In genomic region chr16:636206-637080, GRCh38 we compare ENCODE assay signal across 8 cellular contexts. TPM values are rescaled to one million over a fixed set of nuclear protein-coding genes. Genes with fewer than 3 reads are reported as not detected.
A peak's percentile ranks its signal among the peaks of the same experiment; 100 is the strongest.
DNase-seq lines count a peak whose midpoint lies in the region; ATAC-seq, FAIRE-seq and TF ChIP-seq lines count a peak whose summit lies in the region.

METTL26 (minus strand) TSS chr16:636305; CDS start chr16:636290, 15 bp downstream.

- CTCF ChIA-PET in endothelial cell of umbilical vein (lab: Charles Lee), result interaction anchor here (0.6 to 1.7 kb wide), 11 partner anchors 9 to 60 kb away, joined by 3 to 8 read pairs (median 4); partner anchors contain the start of genes RAB40C and RHBDL1

- H4K20me1 ChIP-seq in OCI-LY3 (ENCODE audit: insufficient read depth, low read length), result peaks cover 10% of the 10 kb centered on the region; the same call in 1 of the 2 replicates
- no peaks in the 10 kb centered on the region for H4K20me1 ChIP-seq in endothelial cell of umbilical vein (replicated peaks; ENCODE audit: control insufficient read depth, extremely low read depth, insufficient read depth, low read length)

- TSS peak; percentile 86 for BruUV-seq in endothelial cell of umbilical vein (replicated peaks; lab: Mats Ljungman, UMichigan)

- no peaks in the 10 kb centered on the region for H3K9me1 ChIP-seq in endothelial cell of umbilical vein (replicated peaks; ENCODE audit: control insufficient read depth, extremely low read depth, insufficient read depth, low read length)

- H3K27ac ChIP-seq in OCI-LY3 (ENCODE audit: low read length) (peak within 1 kb of the TSS; percentile 89), endothelial cell of umbilical vein (ENCODE audit: insufficient read depth, low read depth, low read length) (peak within 1 kb of the TSS; percentile 68)

- FAIRE-seq in endothelial cell of umbilical vein (lab: Jason Lieb, UNC), result peak; percentile 96

- H3K79me2 ChIP-seq in OCI-LY3 (ENCODE audit: low read length) (peaks cover 16% of the 10 kb centered on the region), endothelial cell of umbilical vein (ENCODE audit: control insufficient read depth, insufficient read depth, low read length) (peaks cover 8% of the 10 kb centered on the region)

- H3K36me3 ChIP-seq in OCI-LY3 (replicated peaks; ENCODE audit: low read depth, low read length) (peaks cover 12% of the 10 kb centered on the region), endothelial cell of umbilical vein (ENCODE audit: control insufficient read depth in 2 of 2, extremely low read depth in 1 of 2, insufficient read depth in 2 of 2, low read length in 2 of 2) (no peaks in the 10 kb centered on the region)

- H3K4me2 ChIP-seq in OCI-LY3 (ENCODE audit: low read length), result peak within 1 kb of the TSS; percentile 91
- peak within 1 kb of the TSS; percentile 53 for H3K4me2 ChIP-seq in endothelial cell of umbilical vein (ENCODE audit: insufficient read depth, low read length)

- peak; percentile 87 for DNase-seq in DMS 273 treated with DMSO at 0.1 percent for 48 hours (lab: John Stamatoyannopoulos, UW)
- DNase-seq in HuH-7.5 (ENCODE audit: low spot score), result peak; percentile 97
- DNase-seq in activated CD8-positive, alpha-beta memory T cell treated with anti-CD3 and anti-CD28 coated beads, Interleukin-2, amount 50 U/mL, for 48 hours, result peak; percentile 100
- peak; percentile 93 for DNase-seq in endothelial cell of umbilical vein (ENCODE audit: low read depth, low spot score)
- peak; percentile 91 for DNase-seq in middle frontal gyrus (ENCODE audit: extremely low spot score, low spot score)
- peak; percentile 78 to 84 for DNase-seq in stimulated activated CD8-positive, alpha-beta memory T cell treated with anti-CD3 and anti-CD28 coated beads, Interleukin-2, amount 100 ng/mL, for 1 hour (ENCODE audit: low read depth in 2 of 2)

- H3K9ac ChIP-seq in OCI-LY3 (ENCODE audit: low read length), result peak within 1 kb of the TSS; percentile 92
- H3K9ac ChIP-seq in endothelial cell of umbilical vein (replicated peaks; ENCODE audit: extremely low read depth, insufficient read depth, low read length), result peak within 1 kb of the TSS; percentile 66

- H3K9me3 ChIP-seq in OCI-LY3 (ENCODE audit: insufficient read depth, low read length) (no peaks in the 10 kb centered on the region), endothelial cell of umbilical vein (replicated peaks; ENCODE audit: control insufficient read depth, insufficient read depth, low read length) (no peaks in the 10 kb centered on the region)

- POLR2A ChIA-PET in endothelial cell of umbilical vein (lab: Charles Lee), result interaction anchor here (1.2 to 1.6 kb wide), 2 partner anchors 9 to 13 kb away, joined by 4 read pairs; partner anchors contain the start of gene WDR90

- ATAC-seq in GM21526 (IDR thresholded peaks at IDR 0.05; ENCODE audit: low FRiP score, unreplicated experiment), result peak; percentile 52

- H2AFZ ChIP-seq in OCI-LY3 (ENCODE audit: low read depth, low read length) (peak within 1 kb of the TSS; percentile 42; the same call in 1 of the 2 replicates), endothelial cell of umbilical vein (ENCODE audit: low read depth, low read length) (peak within 1 kb of the TSS; percentile 84)

- TF ChIP-seq CTCF in OCI-LY3 (IDR thresholded peaks at IDR 0.05; ENCODE audit: low read depth, low read length) (no peak), endothelial cell of umbilical vein (IDR thresholded peaks at IDR 0.05; ENCODE audit: extremely low read depth in 1 of 2, insufficient read depth in 1 of 2, low read depth in 1 of 2, low read length in 2 of 2) (no peak)

- intact Hi-C loops in endothelial cell of umbilical vein (cut with micrococcal nuclease), result loop anchor here (1.0 kb wide), 3 partner anchors 12 to 47 kb away; no protein-coding TSS in a partner anchor

- peaks cover 20% of the 10 kb centered on the region for H3K4me1 ChIP-seq in OCI-LY3 (ENCODE audit: low read length)
- H3K4me1 ChIP-seq in endothelial cell of umbilical vein (ENCODE audit: control insufficient read depth, extremely low read depth, insufficient read depth, low read length), result peaks cover 9% of the 10 kb centered on the region

- peak; percentile 95 for TF ChIP-seq POLR2A in endothelial cell of umbilical vein (IDR thresholded peaks at IDR 0.05; ENCODE audit: low read depth, low read length)

- H3K27me3 ChIP-seq in OCI-LY3 (ENCODE audit: low read depth, low read length), result no peaks in the 10 kb centered on the region
- no peaks in the 10 kb centered on the region for H3K27me3 ChIP-seq in endothelial cell of umbilical vein (ENCODE audit: control insufficient read depth in 2 of 2, insufficient read depth in 2 of 2, low read length in 2 of 2)

- peak within 1 kb of the TSS; percentile 92 for H3K4me3 ChIP-seq in OCI-LY3 (ENCODE audit: low read length)
- H3K4me3 ChIP-seq in endothelial cell of umbilical vein (replicated peaks in 1 of 3; ENCODE audit: insufficient read depth in 1 of 3, low read depth in 1 of 3, low read length in 3 of 3), result peak within 1 kb of the TSS; percentile 37 to 82 (median 61)

- dilution Hi-C loops in endothelial cell of umbilical vein (cut with MboI; ENCODE audit: extremely low pct_ligation_motif_present, low sequenced_read_pairs), result no loop called here

TF ChIP-seq in endothelial cell of umbilical vein, 7 proteins besides CTCF, POLR2A, EP300 and RAD21:
- no peak for TF ChIP-seq FOS (IDR thresholded peaks at IDR 0.05; ENCODE audit: borderline replicate concordance, insufficient read depth, low read length)
- no peak for TF ChIP-seq JUN (IDR thresholded peaks at IDR 0.05; ENCODE audit: borderline replicate concordance, insufficient read depth, insufficient read length, low read depth)
- no peak for TF ChIP-seq EZH2 (IDR thresholded peaks at IDR 0.05; ENCODE audit: borderline replicate concordance, low read depth, low read length, severe bottlenecking)
- TF ChIP-seq GATA2 (IDR thresholded peaks at IDR 0.05; ENCODE audit: insufficient read depth, insufficient read length, low read depth, low read length), result peak; percentile 25
- TF ChIP-seq POLR2AphosphoS5 (IDR thresholded peaks at IDR 0.05; ENCODE audit: insufficient read depth, low read depth, low read length), result peak; percentile 92
- TF ChIP-seq MYC (IDR thresholded peaks at IDR 0.05; ENCODE audit: low read depth, low read length), result peak; percentile 26
- TF ChIP-seq MAX (IDR thresholded peaks at IDR 0.05; ENCODE audit: insufficient read depth, insufficient read length), result peak; percentile 46

RNA-seq across cellular contexts. Expression of gene METTL26, which starts in this region (rescaled TPM):
- total RNA-seq in endothelial cell of umbilical vein, result 112 and 114 TPM in 2 replicates
- polyA plus RNA-seq in endothelial cell of umbilical vein, result 138 and 215 TPM in 2 replicates
- 87.8 and 112 TPM in 2 replicates for polyA plus RNA-seq in endothelial cell of umbilical vein (2011; cell fraction: cytosol; rRNA removed)
- polyA plus RNA-seq in endothelial cell of umbilical vein (2011; cell fraction: nucleus; rRNA removed), result 69.0 and 73.9 TPM in 2 replicates
- 71.8 and 108 TPM in 2 replicates for polyA plus RNA-seq in endothelial cell of umbilical vein (2012)
- polyA minus RNA-seq in endothelial cell of umbilical vein, result 26.7 and 39.2 TPM in 2 replicates
- polyA minus RNA-seq in endothelial cell of umbilical vein (2011; cell fraction: cytosol; rRNA and poly(A)+ RNA removed), result 149 TPM
- polyA minus RNA-seq in endothelial cell of umbilical vein (2011; cell fraction: nucleus; rRNA and poly(A)+ RNA removed), result 10.4 and 17.6 TPM in 2 replicates

Comparison
In these comparisons a context has a peak if more than half of its experiments do, and no peak if none do; other contexts are left out.
1. Peak in every context shown above with its lines: DNase-seq, ATAC-seq, H3K4me3 ChIP-seq and H3K27ac ChIP-seq.